28 cellular contexts compared by ENCODE assay signal in the genomic region with DNA sequence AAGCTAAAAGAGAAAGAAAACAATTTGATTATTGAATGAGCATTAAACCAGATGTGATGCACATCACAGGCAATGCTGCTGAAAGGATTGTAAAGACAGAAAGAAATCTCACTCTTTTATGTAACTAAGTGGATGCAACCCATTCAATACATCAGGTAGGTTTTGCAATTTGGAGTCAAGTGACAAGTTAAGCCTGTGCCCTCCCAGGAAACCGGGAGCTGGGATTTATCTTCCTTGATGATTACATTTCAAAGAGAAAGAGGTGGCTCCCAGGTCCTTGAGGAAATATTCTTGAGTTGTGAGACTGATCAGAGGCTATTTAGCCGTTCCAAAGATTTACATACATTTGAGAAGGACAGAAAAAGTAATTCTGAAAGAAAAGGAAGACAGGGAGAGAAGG.
"Had no signal": no experiment of that assay in that cellular context is flagged by ENCODE, and none has a peak within 500 bp of the region (broad histone marks: within the 10 kb centered on the region; RNA-seq: fewer than 3 reads in every experiment).

No MANE protein-coding gene starts in this region.

- H3K4me2 ChIP-seq: smooth muscle cell had no signal

- H3K36me3 ChIP-seq: gastrocnemius medialis, suprapubic skin, transverse colon, upper lobe of right lung, vagina had no signal

- H3K27ac ChIP-seq: gastrocnemius medialis, parathyroid adenoma, suprapubic skin, transverse colon, upper lobe of right lung, vagina had no signal

- ATAC-seq: effector memory CD8-positive, alpha-beta T cell; gastrocnemius medialis; left lobe of liver; mucosa of descending colon; natural killer cell treated with Interleukin-12 subunit alpha and Interleukin-12 subunit beta and Interleukin-15 and Interleukin-18, amount 100 ng/mL, for 72 hours; sciatic nerve; stimulated activated naive CD8-positive, alpha-beta T cell treated with anti-CD3 and anti-CD28 coated beads, Interleukin-15, amount 100 ng/mL, for 72 hours; upper lobe of right lung had no signal

- H3K4me3 ChIP-seq: gastrocnemius medialis, lung, mucosa of descending colon, smooth muscle cell, suprapubic skin, transverse colon, upper lobe of right lung, vagina had no signal

- H3K27ac Mint-ChIP-seq: effector memory CD8-positive, alpha-beta T cell; memory B cell; mesothelial cell of epicardium; naive B cell; natural killer cell treated with Interleukin-12 subunit alpha and Interleukin-12 subunit beta and Interleukin-15 and Interleukin-18, amount 100 ng/mL, for 72 hours; progenitor cell of endocrine pancreas; stimulated activated naive CD8-positive, alpha-beta T cell treated with anti-CD3 and anti-CD28 coated beads, Interleukin-15, amount 100 ng/mL, for 72 hours had no signal

- H3K4me1 Mint-ChIP-seq: memory B cell, mesothelial cell of epicardium, neural crest cell had no signal

- H3K4me3 Mint-ChIP-seq: effector memory CD8-positive, alpha-beta T cell; memory B cell; mesothelial cell of epicardium; naive B cell; natural killer cell treated with Interleukin-12 subunit alpha and Interleukin-12 subunit beta and Interleukin-15 and Interleukin-18, amount 100 ng/mL, for 72 hours; neural crest cell; stimulated activated naive CD8-positive, alpha-beta T cell treated with anti-CD3 and anti-CD28 coated beads, Interleukin-15, amount 100 ng/mL, for 72 hours had no signal

- H3K9me3 Mint-ChIP-seq: effector memory CD8-positive, alpha-beta T cell; memory B cell; mesothelial cell of epicardium; naive B cell; natural killer cell treated with Interleukin-12 subunit alpha and Interleukin-12 subunit beta and Interleukin-15 and Interleukin-18, amount 100 ng/mL, for 72 hours; neural crest cell; stimulated activated naive CD8-positive, alpha-beta T cell treated with anti-CD3 and anti-CD28 coated beads, Interleukin-15, amount 100 ng/mL, for 72 hours had no signal

- H3K36me3 Mint-ChIP-seq: memory B cell; mesothelial cell of epicardium; natural killer cell treated with Interleukin-12 subunit alpha and Interleukin-12 subunit beta and Interleukin-15 and Interleukin-18, amount 100 ng/mL, for 72 hours had no signal

- H3K27me3 ChIP-seq: gastrocnemius medialis, suprapubic skin, transverse colon, upper lobe of right lung, vagina had no signal

- FAIRE-seq: endometrium, kidney had no signal

- H3K9ac ChIP-seq: parathyroid adenoma had no signal

- H3K4me1 ChIP-seq: gastrocnemius medialis, parathyroid adenoma, suprapubic skin, transverse colon, upper lobe of right lung, vagina had no signal

- H3K79me2 ChIP-seq: parathyroid adenoma had no signal

- DNase-seq: cortex of kidney; effector memory CD8-positive, alpha-beta T cell; gastrocnemius medialis; head of caudate nucleus; kidney; mucosa of descending colon; naive B cell; stimulated activated CD4-positive, alpha-beta T cell treated with anti-CD3 and anti-CD28 coated beads, Interleukin-12 subunit alpha, Interleukin-12 subunit beta, amount 100 ng/mL, for 4 hours; stimulated activated CD4-positive, alpha-beta T cell treated with anti-CD3 and anti-CD28 coated beads, Interleukin-1b, Interleukin-23, amount 100 ng/mL, for 48 hours; stimulated activated CD4-positive, alpha-beta T cell treated with anti-CD3 and anti-CD28 coated beads, Interleukin-4, amount 100 ng/mL, for 1 hour; stimulated activated CD8-positive, alpha-beta memory T cell treated with anti-CD3 and anti-CD28 coated beads, Interleukin-4, amount 100 ng/mL, for 48 hours; stimulated activated naive CD4-positive, alpha-beta T cell; stimulated activated naive CD8-positive, alpha-beta T cell treated with anti-CD3 and anti-CD28 coated beads, Interleukin-15, amount 100 ng/mL, for 72 hours; transverse colon; upper lobe of right lung had no signal
